In the genomic region with DNA sequence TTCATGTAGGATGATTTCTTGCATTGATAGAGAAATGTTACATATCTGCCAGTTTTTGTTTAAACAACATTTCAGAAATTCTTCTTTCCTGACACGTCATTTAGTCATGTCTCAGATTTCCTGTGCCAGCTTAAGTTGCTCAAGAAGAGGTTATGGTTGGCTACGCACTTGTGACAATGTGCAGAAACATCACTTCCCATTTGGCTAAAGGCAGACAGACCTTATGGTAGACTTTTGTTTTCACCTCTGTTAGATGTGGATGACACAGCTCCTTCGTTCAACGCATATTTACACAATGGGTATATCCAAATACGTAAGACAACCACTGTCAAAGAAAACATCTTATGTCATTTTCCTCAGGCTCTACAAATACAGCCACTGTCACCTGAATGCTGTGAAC, we compare ENCODE assay signal across 9 cellular contexts.
DNase-seq lines count a peak whose midpoint lies in the region; ATAC-seq and TF ChIP-seq lines count a peak whose summit lies in the region.
"Had no signal": no experiment of that assay in that cellular context is flagged by ENCODE, and none has a peak within 500 bp of the region (broad histone marks: within the 10 kb centered on the region; RNA-seq: fewer than 3 reads in every experiment).

No MANE protein-coding gene starts in this region.

- peaks cover under 1 to 6% of the 10 kb centered on the region in 2 donors for H3K27me3 Mint-ChIP-seq in stimulated activated naive B cell treated with anti-CD40 and anti-IgM and Interleukin-4, amounts not matched to agents 10 μg/mL and 1 μg/mL and 100 μg/mL, for 72 hours

- H3K4me3 ChIP-seq in A673 (ENCODE audit: low read depth, low read length, poor library complexity, severe bottlenecking): no peak overlapping the region

- intact Hi-C loops in A673 (cut with micrococcal nuclease; ENCODE audit: unreplicated experiment): loop anchor here (5.0 kb wide), 2 partner anchors 93 to 127 kb away; a partner anchor contains a TSS

- H3K27ac Mint-ChIP-seq in stimulated activated naive B cell treated with anti-CD40 and anti-IgM and Interleukin-4, amounts not matched to agents 10 μg/mL and 1 μg/mL and 100 μg/mL, for 72 hours: no peak overlapping the region
- H3K27ac Mint-ChIP-seq: activated naive CD8-positive, alpha-beta T cell had no signal

- H3K4me1 ChIP-seq in A673 (ENCODE audit: insufficient read depth, low read length, poor library complexity, severe bottlenecking): peaks cover 63% of the 10 kb centered on the region

- H3K27me3 ChIP-seq in A673 (replicated peaks; ENCODE audit: insufficient read depth, low read depth, low read length, poor library complexity): no peaks in the 10 kb centered on the region

- no peaks in the 10 kb centered on the region for H3K36me3 ChIP-seq in A673 (ENCODE audit: insufficient read depth, low read length, poor library complexity, severe bottlenecking)

- H3K9me3 ChIP-seq in A673 (ENCODE audit: low read depth, low read length, poor library complexity, severe bottlenecking): no peaks in the 10 kb centered on the region

- ATAC-seq in HG03139 (IDR thresholded peaks at IDR 0.05; ENCODE audit: unreplicated experiment): peak; percentile 82
- peak; percentile 90 to 92 for ATAC-seq in stimulated activated naive B cell treated with anti-CD40 and anti-IgM and Interleukin-4, amounts not matched to agents 10 μg/mL and 1 μg/mL and 100 μg/mL, for 72 hours (replicated peaks)

- no TSS peak for BruUV-seq in A673 (replicated peaks; lab: Mats Ljungman, UMichigan)

- no peak for TF ChIP-seq CTCF in A673 (conservative IDR thresholded peaks at IDR 0.05; ENCODE audit: low read depth, low read length)

- peaks cover 22 to 33% of the 10 kb centered on the region in 2 donors for H3K4me1 Mint-ChIP-seq in stimulated activated naive B cell treated with anti-CD40 and anti-IgM and Interleukin-4, amounts not matched to agents 10 μg/mL and 1 μg/mL and 100 μg/mL, for 72 hours

- H3K9me3 Mint-ChIP-seq in stimulated activated naive B cell treated with anti-CD40 and anti-IgM and Interleukin-4, amounts not matched to agents 10 μg/mL and 1 μg/mL and 100 μg/mL, for 72 hours: no peaks in the 10 kb centered on the region

- H3K4me3 Mint-ChIP-seq in stimulated activated naive B cell treated with anti-CD40 and anti-IgM and Interleukin-4, amounts not matched to agents 10 μg/mL and 1 μg/mL and 100 μg/mL, for 72 hours: no peak overlapping the region
- H3K4me3 Mint-ChIP-seq: activated naive CD8-positive, alpha-beta T cell had no signal

- no peaks in the 10 kb centered on the region for H3K36me3 Mint-ChIP-seq in stimulated activated naive B cell treated with anti-CD40 and anti-IgM and Interleukin-4, amounts not matched to agents 10 μg/mL and 1 μg/mL and 100 μg/mL, for 72 hours
- H3K36me3 Mint-ChIP-seq: activated naive CD8-positive, alpha-beta T cell had no signal

- POLR2A ChIA-PET in A673 (lab: Charles Lee; ENCODE audit: low non-redundant PET): no interaction called here

- H3K27ac ChIP-seq in A673 (ENCODE audit: low read depth, low read length, poor library complexity, severe bottlenecking): peak overlapping the region; percentile 79

- CTCF ChIA-PET in A673 (lab: Charles Lee): no interaction called here

- DNase-seq in A673 (ENCODE audit: low spot score) (peak; percentile 64), GM19238 (ENCODE audit: insufficient read length, low spot score) (peak; percentile 13), SIG-M5 (lab: John Stamatoyannopoulos, UW) (peak; percentile 56), globus pallidus (ENCODE audit: low spot score) (peak; percentile 64), NCI-H2196 (lab: John Stamatoyannopoulos, UW; ENCODE audit: unreplicated experiment) (no peak)
- DNase-seq in stimulated activated naive B cell treated with anti-CD40 and anti-IgM and Interleukin-4, amounts not matched to agents 10 μg/mL and 1 μg/mL and 100 μg/mL, for 72 hours: no peak
- DNase-seq in activated CD4-positive, CD25-positive, alpha-beta regulatory T cell treated with anti-CD3 and anti-CD28 coated beads, Interleukin-2, amount 50 U/mL, for 72 hours: no peak

Comparison
In these comparisons a context has a peak if more than half of its experiments do, and no peak if none do; other contexts are left out.
1. DNase-seq: peak in A673 (single experiment), GM19238 (single experiment), SIG-M5 (single experiment) and globus pallidus (single experiment); none in stimulated activated naive B cell treated with anti-CD40 and anti-IgM and Interleukin-4, amounts not matched to agents 10 μg/mL and 1 μg/mL and 100 μg/mL, for 72 hours (single experiment), NCI-H2196 (single experiment) and activated CD4-positive, CD25-positive, alpha-beta regulatory T cell treated with anti-CD3 and anti-CD28 coated beads, Interleukin-2, amount 50 U/mL, for 72 hours (single experiment).